19 cellular contexts compared by ENCODE assay signal in the genomic region with DNA sequence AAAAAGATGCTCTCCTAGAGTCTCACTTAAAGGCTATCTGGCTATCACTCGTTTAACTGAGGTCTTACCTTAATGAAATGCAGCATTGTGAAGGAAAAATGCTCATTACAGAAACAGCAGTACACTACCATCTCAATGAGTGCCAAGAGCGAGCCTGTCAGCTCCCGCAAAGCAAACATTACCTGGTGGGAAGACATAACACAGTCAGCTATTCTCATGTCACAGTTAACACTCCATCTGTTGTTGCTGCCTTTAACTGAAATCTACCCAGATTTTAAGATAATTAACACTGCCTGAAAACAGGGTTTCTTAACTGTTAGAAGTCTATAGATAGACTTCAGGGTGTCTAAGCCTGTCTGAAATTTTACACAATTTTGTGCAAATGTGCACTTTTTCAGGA. TPM values are rescaled to one million over a fixed set of nuclear protein-coding genes. Genes with fewer than 3 reads are reported as not detected.
DNase-seq lines count a peak whose midpoint lies in the region; ATAC-seq lines count a peak whose summit lies in the region.
"Had no signal": no experiment of that assay in that cellular context is flagged by ENCODE, and none has a peak within 500 bp of the region (broad histone marks: within the 10 kb centered on the region; RNA-seq: fewer than 3 reads in every experiment).

No MANE protein-coding gene starts in this region.

- DNase-seq in Ammon's horn (ENCODE audit: low spot score) = peak; percentile 49
- DNase-seq in NCI-H1417 (lab: John Stamatoyannopoulos, UW) = peak; percentile 11 to 74 (median 41)
- DNase-seq in NCI-H345 (lab: John Stamatoyannopoulos, UW) = peak; percentile 53
- DNase-seq in cerebellar cortex (ENCODE audit: low spot score) = peak; percentile 91
- DNase-seq in stimulated activated naive B cell treated with anti-CD40 and anti-IgM and Interleukin-4, amounts not matched to agents 10 μg/mL and 1 μg/mL and 100 μg/mL, for 72 hours = no peak
- no peak for DNase-seq in H4 (ENCODE audit: low spot score)
- no peak for DNase-seq in effector CD8-positive, alpha-beta T cell (lab: John Stamatoyannopoulos, UW)
- DNase-seq: DMS53, HCEC 1CT, Karpas-422, MM.1S, NCI-H187, NCI-H2227 treated with DMSO at 0.1 percent for 48 hours, NCI-H526 treated with DMSO at 0.1 percent for 48 hours, Peyer's patch, Right ventricle myocardium superior had no signal

- no peak for ATAC-seq in stimulated activated naive B cell treated with anti-CD40 and anti-IgM and Interleukin-4, amounts not matched to agents 10 μg/mL and 1 μg/mL and 100 μg/mL, for 72 hours (replicated peaks)
- ATAC-seq in GM19395 (IDR thresholded peaks at IDR 0.05; ENCODE audit: unreplicated experiment) = no peak
- ATAC-seq: SK-N-SH treated with all-trans-retinoic acid at 6 μM for 48 hours had no signal

- no peaks in the 10 kb centered on the region for H3K4me1 Mint-ChIP-seq in stimulated activated naive B cell treated with anti-CD40 and anti-IgM and Interleukin-4, amounts not matched to agents 10 μg/mL and 1 μg/mL and 100 μg/mL, for 72 hours

- H3K27me3 Mint-ChIP-seq in stimulated activated naive B cell treated with anti-CD40 and anti-IgM and Interleukin-4, amounts not matched to agents 10 μg/mL and 1 μg/mL and 100 μg/mL, for 72 hours = no peaks in the 10 kb centered on the region

- H3K4me3 Mint-ChIP-seq in stimulated activated naive B cell treated with anti-CD40 and anti-IgM and Interleukin-4, amounts not matched to agents 10 μg/mL and 1 μg/mL and 100 μg/mL, for 72 hours = no peak overlapping the region

- H3K36me3 Mint-ChIP-seq in stimulated activated naive B cell treated with anti-CD40 and anti-IgM and Interleukin-4, amounts not matched to agents 10 μg/mL and 1 μg/mL and 100 μg/mL, for 72 hours = peaks cover 36 to 58% of the 10 kb centered on the region in 2 donors

- no peak overlapping the region for H3K27ac Mint-ChIP-seq in stimulated activated naive B cell treated with anti-CD40 and anti-IgM and Interleukin-4, amounts not matched to agents 10 μg/mL and 1 μg/mL and 100 μg/mL, for 72 hours

- no peaks in the 10 kb centered on the region for H3K9me3 Mint-ChIP-seq in stimulated activated naive B cell treated with anti-CD40 and anti-IgM and Interleukin-4, amounts not matched to agents 10 μg/mL and 1 μg/mL and 100 μg/mL, for 72 hours

RNA-seq across cellular contexts. Expression of gene PCSK9, which starts 39.1 kb away (rescaled TPM):
- 0.04 TPM in 1 of 2 replicates, not detected in the other for total RNA-seq in H4 (2014; rRNA removed; shearing (Covaris generic))
- total RNA-seq: A172, Right ventricle myocardium superior had no signal

Comparison
In these comparisons a context has a peak if more than half of its experiments do, and no peak if none do; other contexts are left out.
1. DNase-seq: peak in Ammon's horn (single experiment), NCI-H1417 (3 of 3), NCI-H345 (single experiment) and cerebellar cortex (single experiment); none in stimulated activated naive B cell treated with anti-CD40 and anti-IgM and Interleukin-4, amounts not matched to agents 10 μg/mL and 1 μg/mL and 100 μg/mL, for 72 hours (single experiment), H4 (single experiment) and effector CD8-positive, alpha-beta T cell (single experiment).